13 cellular contexts compared by ENCODE assay signal in the genomic region with DNA sequence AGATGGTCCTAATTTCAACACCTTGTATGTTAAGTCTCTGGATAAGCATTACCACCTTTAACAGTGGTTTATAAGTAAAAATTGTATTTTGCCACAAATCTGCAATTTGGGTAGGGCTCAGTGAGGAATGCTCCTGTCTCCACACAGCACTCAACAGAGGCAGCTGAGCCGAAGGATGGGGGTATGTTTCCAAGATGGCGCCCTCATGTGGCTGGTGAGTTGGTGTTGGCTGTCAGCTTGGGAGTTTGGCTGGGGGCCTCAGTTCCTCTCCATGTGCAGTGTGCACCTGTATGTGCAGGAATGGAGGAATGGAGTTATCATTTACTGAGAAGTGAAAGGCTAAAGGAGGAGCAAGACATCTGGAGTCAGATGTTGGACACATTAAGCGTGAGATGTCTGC.
DNase-seq lines count a peak whose midpoint lies in the region; ATAC-seq and TF ChIP-seq lines count a peak whose summit lies in the region.
"Had no signal": no experiment of that assay in that cellular context is flagged by ENCODE, and none has a peak within 500 bp of the region (broad histone marks: within the 10 kb centered on the region; RNA-seq: fewer than 3 reads in every experiment).

No MANE protein-coding gene starts in this region.

- H3K4me3 ChIP-seq in GM12865 (ENCODE audit: low read depth, low read length) = no peak overlapping the region
- H3K4me3 ChIP-seq in SJCRH30 = no peak overlapping the region
- H3K4me3 ChIP-seq in fibroblast of villous mesenchyme (ENCODE audit: low read depth, low read length) = no peak overlapping the region
- H3K4me3 ChIP-seq in spleen = no peak overlapping the region
- H3K4me3 ChIP-seq: gastroesophageal sphincter, Peyer's patch, tibial nerve had no signal

- WGBS in spleen, 5 donors = 90 to 98% (median 97%) methylated on average over 3 of the region's 3 CpGs

- H3K36me3 ChIP-seq in SJCRH30 (peaks cover 17% of the 10 kb centered on the region), spleen (peaks cover 0 to 4% (median 0%) of the 10 kb centered on the region in 6 donors)
- H3K36me3 ChIP-seq: gastroesophageal sphincter, Peyer's patch, tibial nerve had no signal

- TF ChIP-seq POLR2A in spleen (IDR thresholded peaks at IDR 0.05) = no peak

- H3K27me3 ChIP-seq in SJCRH30 = no peaks in the 10 kb centered on the region
- H3K27me3 ChIP-seq in spleen (replicated peaks in 1 of 7) = no peaks in the 10 kb centered on the region
- H3K27me3 ChIP-seq: gastroesophageal sphincter, Peyer's patch, tibial nerve had no signal

- DNase-seq in GM12865 (ENCODE audit: low read depth) = peak; percentile 9
- DNase-seq in SJCRH30 = peak; percentile 16 to 43
- no peak for DNase-seq in fibroblast of villous mesenchyme (ENCODE audit: low read depth)
- DNase-seq in spleen = no peak
- DNase-seq: islet precursor cell; naive thymus-derived CD4-positive, alpha-beta T cell; NCI-H2081; Peyer's patch had no signal

- H3K27ac ChIP-seq in C4-2B = no peak overlapping the region
- H3K27ac ChIP-seq in SJCRH30 = no peak overlapping the region
- no peak overlapping the region for H3K27ac ChIP-seq in spleen
- H3K27ac ChIP-seq: gastroesophageal sphincter, Peyer's patch, tibial nerve had no signal

- H3K4me1 ChIP-seq in SJCRH30 (no peaks in the 10 kb centered on the region), spleen (no peaks in the 10 kb centered on the region)
- H3K4me1 ChIP-seq: gastroesophageal sphincter, Peyer's patch, tibial nerve had no signal

- TF ChIP-seq CTCF in C4-2B (conservative IDR thresholded peaks at IDR 0.05) (peak; percentile 27), GM12865 (IDR thresholded peaks at IDR 0.05; ENCODE audit: insufficient read depth, low read depth, low read length, missing control alignments) (peak; percentile 19), fibroblast of villous mesenchyme (IDR thresholded peaks at IDR 0.05; ENCODE audit: insufficient read depth, low read depth, low read length) (peak; percentile 9), spleen (IDR thresholded peaks at IDR 0.05 in 8 of 11, conservative IDR thresholded peaks at IDR 0.05 in 3 of 11) (no peak)

- intact Hi-C loops in spleen (cut with DNase I; ENCODE audit: low total_unique reads) = no loop called here

- ATAC-seq in HG03045 (IDR thresholded peaks at IDR 0.05; ENCODE audit: unreplicated experiment) (no peak), HG03457 (IDR thresholded peaks at IDR 0.05; ENCODE audit: unreplicated experiment) (no peak)
- ATAC-seq: gastroesophageal sphincter; naive thymus-derived CD4-positive, alpha-beta T cell had no signal

- H3K9me3 ChIP-seq in SJCRH30 (replicated peaks) = no peaks in the 10 kb centered on the region
- no peaks in the 10 kb centered on the region for H3K9me3 ChIP-seq in spleen
- H3K9me3 ChIP-seq: gastroesophageal sphincter, Peyer's patch, tibial nerve had no signal

Comparison
In these comparisons a context has a peak if more than half of its experiments do, and no peak if none do; other contexts are left out.
1. CTCF ChIP-seq: peak in C4-2B (single experiment), GM12865 (single experiment) and fibroblast of villous mesenchyme (single experiment); none in spleen (0 of 11).
2. DNase-seq: peak in GM12865 (single experiment) and SJCRH30 (2 of 2); none in fibroblast of villous mesenchyme (single experiment) and spleen (single experiment).